Comparison of ENCODE assay signal across 16 cellular contexts in genomic region chr12:19483727-19484126, GRCh38. TPM values are rescaled to one million over a fixed set of nuclear protein-coding genes. Genes with fewer than 3 reads are reported as not detected.
DNase-seq lines count a peak whose midpoint lies in the region; ATAC-seq, FAIRE-seq and TF ChIP-seq lines count a peak whose summit lies in the region.
"Had no signal": no experiment of that assay in that cellular context is flagged by ENCODE, and none has a peak within 500 bp of the region (broad histone marks: within the 10 kb centered on the region; RNA-seq: fewer than 3 reads in every experiment).

No MANE protein-coding gene starts in this region.

- POLR2A ChIA-PET in naive thymus-derived CD4-positive, alpha-beta T cell (lab: Charles Lee): no interaction called here

- no TSS peak for BruUV-seq in Calu3 (replicated peaks; lab: Mats Ljungman, UMichigan)

- H3K4me3 ChIP-seq in bronchial epithelial cell (ENCODE audit: low read depth, low read length): no peak overlapping the region
- H3K4me3 ChIP-seq in naive thymus-derived CD4-positive, alpha-beta T cell (ENCODE audit: low read length): no peak overlapping the region
- no peak overlapping the region for H3K4me3 ChIP-seq in lower leg skin (ENCODE audit: low read depth, poor library complexity, severe bottlenecking)
- H3K4me3 ChIP-seq: left ventricle myocardium inferior had no signal

- H3K4me1 Mint-ChIP-seq in Calu3 (ENCODE audit: low read depth, unreplicated experiment): peaks cover 43% of the 10 kb centered on the region
- H3K4me1 Mint-ChIP-seq in naive thymus-derived CD4-positive, alpha-beta T cell: peaks cover 41 to 76% (median 63%) of the 10 kb centered on the region in 7 donors

- TF ChIP-seq CTCF in Calu3 (IDR thresholded peaks at IDR 0.05; ENCODE audit: unreplicated experiment) (no peak), bronchial epithelial cell (IDR thresholded peaks at IDR 0.05; ENCODE audit: insufficient read depth, low read length, severe bottlenecking) (no peak), lower leg skin (IDR thresholded peaks at IDR 0.05) (no peak)

- intact Hi-C loops in Calu3 (cut with micrococcal nuclease; ENCODE audit: unreplicated experiment): no loop called here
- intact Hi-C loops in naive thymus-derived CD4-positive, alpha-beta T cell (cut with micrococcal nuclease): loop anchor here in 1 of 2 donors (5.0 kb wide), 1 partner anchor 41 kb away; no protein-coding TSS in a partner anchor
- intact Hi-C loops in lower leg skin (cut with DNase I; ENCODE audit: low total_unique reads): no loop called here

- peaks cover 0 to 8% (median 0%) of the 10 kb centered on the region in 3 experiments for H3K9me3 ChIP-seq in naive thymus-derived CD4-positive, alpha-beta T cell (ENCODE audit: control insufficient read depth in 2 of 3, low read length in 3 of 3)

- H3K36me3 Mint-ChIP-seq in Calu3 (ENCODE audit: insufficient read depth, unreplicated experiment): peaks cover 24% of the 10 kb centered on the region
- H3K36me3 Mint-ChIP-seq in naive thymus-derived CD4-positive, alpha-beta T cell: peaks cover 16 to 83% (median 63%) of the 10 kb centered on the region in 5 donors

- no peak for FAIRE-seq in bronchial epithelial cell (lab: Jason Lieb, UNC)
- FAIRE-seq: colon had no signal

- H3K9me3 Mint-ChIP-seq in Calu3 (ENCODE audit: low read depth, unreplicated experiment): no peaks in the 10 kb centered on the region
- peaks cover 0 to 32% (median 10%) of the 10 kb centered on the region in 11 donors for H3K9me3 Mint-ChIP-seq in naive thymus-derived CD4-positive, alpha-beta T cell

- 52 to 62% methylated on average over 4 of the region's 4 CpGs for WGBS in lower leg skin, 2 donors

- no peak for ATAC-seq in naive thymus-derived CD4-positive, alpha-beta T cell
- ATAC-seq in HG03460 (IDR thresholded peaks at IDR 0.05; ENCODE audit: unreplicated experiment): no peak
- no peak for ATAC-seq in GM18868 (IDR thresholded peaks at IDR 0.05; ENCODE audit: unreplicated experiment)

- H3K27me3 Mint-ChIP-seq in Calu3 (ENCODE audit: unreplicated experiment): no peaks in the 10 kb centered on the region
- H3K27me3 Mint-ChIP-seq in naive thymus-derived CD4-positive, alpha-beta T cell: no peaks in the 10 kb centered on the region

- TF ChIP-seq POLR2A in lower leg skin (IDR thresholded peaks at IDR 0.05): no peak

- no peak overlapping the region for H3K27ac ChIP-seq in naive thymus-derived CD4-positive, alpha-beta T cell (ENCODE audit: low read depth, low read length)
- H3K27ac ChIP-seq: left ventricle myocardium inferior had no signal

- peak overlapping the region; percentile 42 for H3K4me3 Mint-ChIP-seq in Calu3 (ENCODE audit: low read depth, unreplicated experiment)
- peak overlapping the region in 6 of 10 donors; percentile 0 to 56 (median 35) for H3K4me3 Mint-ChIP-seq in naive thymus-derived CD4-positive, alpha-beta T cell
- H3K4me3 Mint-ChIP-seq: neural crest cell had no signal

- no peaks in the 10 kb centered on the region for H3K36me3 ChIP-seq in bronchial epithelial cell (ENCODE audit: control insufficient read depth, insufficient read depth, low read length)
- peaks cover 0 to 22% (median 0%) of the 10 kb centered on the region in 3 experiments for H3K36me3 ChIP-seq in naive thymus-derived CD4-positive, alpha-beta T cell (ENCODE audit: control insufficient read depth in 2 of 3, insufficient read depth in 3 of 3, low read length in 3 of 3)

- peaks cover 19 to 28% of the 10 kb centered on the region in 2 donors for H3K4me1 ChIP-seq in naive thymus-derived CD4-positive, alpha-beta T cell (ENCODE audit: control insufficient read depth in 2 of 2, insufficient read depth in 2 of 2, low read length in 2 of 2)

- no peaks in the 10 kb centered on the region for H3K27me3 ChIP-seq in bronchial epithelial cell (ENCODE audit: control insufficient read depth, insufficient read depth, low read length)
- H3K27me3 ChIP-seq in naive thymus-derived CD4-positive, alpha-beta T cell (ENCODE audit: control insufficient read depth in 2 of 2, insufficient read depth in 2 of 2, low read length in 2 of 2): no peaks in the 10 kb centered on the region

- no peak for DNase-seq in Calu3
- DNase-seq in NCI-H69 (lab: John Stamatoyannopoulos, UW): peak; percentile 25
- peak; percentile 93 for DNase-seq in bronchial epithelial cell (ENCODE audit: low read depth)
- DNase-seq in naive thymus-derived CD4-positive, alpha-beta T cell: no peak
- DNase-seq in lower leg skin (ENCODE audit: low spot score in 2 of 2): no peak
- DNase-seq: C1 segment of cervical spinal cord; left ventricle myocardium inferior; NCI-H774; retina; stimulated activated CD4-positive, alpha-beta T cell treated with anti-CD3 and anti-CD28 coated beads, Interleukin-2, amount 100 ng/mL, for 24 hours; trophoblast cell had no signal

- CTCF ChIA-PET in Calu3 (lab: Charles Lee): no interaction called here
- CTCF ChIA-PET in naive thymus-derived CD4-positive, alpha-beta T cell (lab: Charles Lee): no interaction called here

- peak overlapping the region; percentile 55 for H3K27ac Mint-ChIP-seq in Calu3 (ENCODE audit: unreplicated experiment)
- H3K27ac Mint-ChIP-seq in naive thymus-derived CD4-positive, alpha-beta T cell: peak overlapping the region in 8 of 9 donors; percentile 0 to 86 (median 59)
- H3K27ac Mint-ChIP-seq: T-helper 2 cell treated with Interferon-gamma antibody and Interleukin-4, amounts not matched to agents 5 μg/mL and 100 μg/mL, for 36 hours had no signal

RNA-seq across cellular contexts. Expression of gene AEBP2, which starts 44.4 kb away (rescaled TPM):
- total RNA-seq in Calu3 (2022) (53.6 and 57.9 TPM in 2 replicates), bronchial epithelial cell (12.6 and 18.2 TPM in 2 replicates), lower leg skin (10 to 100 TPM; 31.4 to 70.9 (median 54.0) TPM)
- 10 to 100 TPM; 49.2 to 58.7 (median 57.5) TPM for total RNA-seq in naive thymus-derived CD4-positive, alpha-beta T cell
- 10 to 100 TPM; 11.3 to 19.5 TPM for polyA plus RNA-seq in naive thymus-derived CD4-positive, alpha-beta T cell

Comparison
In these comparisons a context has a peak if more than half of its experiments do, and no peak if none do; other contexts are left out.
1. DNase-seq: peak in NCI-H69 (single experiment) and bronchial epithelial cell (single experiment); none in Calu3 (single experiment), naive thymus-derived CD4-positive, alpha-beta T cell (0 of 9) and lower leg skin (0 of 2).